ENCODE assay signal across 8 cellular contexts in the genomic region with DNA sequence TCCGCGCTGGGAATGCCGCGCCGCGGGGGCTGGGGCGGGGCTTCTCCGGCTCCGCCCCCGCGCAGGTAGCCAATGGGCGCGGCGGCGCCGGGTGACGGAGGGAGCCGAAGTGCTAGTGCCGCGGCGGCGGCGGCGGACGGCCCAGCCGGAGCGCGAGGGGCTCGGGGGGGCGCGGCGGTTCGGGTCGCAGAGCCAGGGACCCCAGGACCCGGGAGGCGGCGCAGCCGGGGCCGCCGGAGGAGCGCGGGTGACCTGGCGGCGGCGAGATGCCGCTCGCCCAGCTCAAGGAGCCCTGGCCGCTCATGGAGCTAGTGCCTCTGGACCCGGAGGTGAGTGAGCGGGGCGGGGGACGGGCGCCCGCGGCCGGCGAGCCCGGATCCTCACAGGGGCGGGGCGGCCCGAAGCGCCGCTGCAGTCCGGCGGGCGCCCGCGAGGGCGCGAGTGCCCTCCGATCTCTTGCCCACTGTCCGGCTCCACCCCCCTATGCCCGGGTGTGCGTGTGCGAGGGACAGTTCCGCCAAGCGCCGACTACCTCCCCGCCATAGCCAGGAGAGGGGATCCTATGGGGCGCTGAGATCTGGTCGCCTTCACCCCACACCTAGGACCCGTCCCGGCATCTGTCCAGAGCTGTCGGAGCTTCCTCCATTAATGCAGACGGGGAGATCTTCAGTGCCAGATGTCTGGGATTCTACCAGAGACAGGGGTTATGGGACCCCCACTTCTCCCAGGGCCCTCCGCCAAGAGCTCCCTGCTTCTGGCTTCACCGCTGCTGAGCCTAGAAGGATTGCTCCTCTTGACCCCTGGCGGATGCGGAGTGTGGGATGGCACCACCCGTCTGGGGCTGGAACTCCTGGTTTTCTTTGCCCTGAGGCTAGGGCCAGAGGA. TPM values are rescaled to one million over a fixed set of nuclear protein-coding genes. Genes with fewer than 3 reads are reported as not detected.
DNase-seq lines count a peak whose midpoint lies in the region; ATAC-seq and TF ChIP-seq lines count a peak whose summit lies in the region.

A gene (plus strand): TSS at position 107 of the 885 bp plus-strand sequence. CDS start 160 bp downstream, at position 267.

- peak within 1 kb of the TSS; percentile 83 for H3K27ac Mint-ChIP-seq in mesothelial cell of epicardium

- H3K9me3 Mint-ChIP-seq in mesothelial cell of epicardium = no peaks in the 10 kb centered on the region

- TF ChIP-seq CTCF in BE2C (IDR thresholded peaks at IDR 0.05; ENCODE audit: low read depth, low read length) (no peak), mesothelial cell of epicardium (IDR thresholded peaks at IDR 0.05; ENCODE audit: unreplicated experiment) (no peak)

- H3K4me1 ChIP-seq in BE2C = no peaks in the 10 kb centered on the region

- in situ Hi-C loops in endometrial microvascular endothelial cells (cut with HindIII; ENCODE audit: inconsistent ontology term, low pct_unique_long_range_greater_than_20kb, low sequenced_read_pairs) = no loop called here

- H3K9me3 ChIP-seq in BE2C = no peaks in the 10 kb centered on the region

- peak within 1 kb of the TSS; percentile 56 for H3K4me3 ChIP-seq in BE2C (ENCODE audit: low read depth, low read length)

- no peaks in the 10 kb centered on the region for H3K27me3 ChIP-seq in BE2C

- H3K36me3 Mint-ChIP-seq in mesothelial cell of epicardium = no peaks in the 10 kb centered on the region

- H3K4me1 Mint-ChIP-seq in mesothelial cell of epicardium = peaks cover 22% of the 10 kb centered on the region

- H3K4me3 Mint-ChIP-seq in mesothelial cell of epicardium = peak within 1 kb of the TSS; percentile 77

- ATAC-seq in GM19023 (IDR thresholded peaks at IDR 0.05; ENCODE audit: unreplicated experiment) (peak; percentile 74), HG03159 (IDR thresholded peaks at IDR 0.05; ENCODE audit: unreplicated experiment) (peak; percentile 69)

- DNase-seq in BE2C = peak; percentile 71
- peak; percentile 24 for DNase-seq in NCI-H774 (lab: John Stamatoyannopoulos, UW)
- peak; percentile 33 to 38 for DNase-seq in activated CD8-positive, alpha-beta memory T cell treated with anti-CD3 and anti-CD28 coated beads for 4 hours (ENCODE audit: low read depth in 2 of 2)
- peak; percentile 79 to 88 for DNase-seq in mesothelial cell of epicardium (ENCODE audit: low spot score in 2 of 2, unreplicated experiment in 2 of 2)
- peak; percentile 48 to 55 for DNase-seq in stimulated activated CD8-positive, alpha-beta memory T cell treated with anti-CD3 and anti-CD28 coated beads, Interleukin-2, amount 100 ng/mL, for 48 hours (ENCODE audit: low read depth in 2 of 2)

- no peaks in the 10 kb centered on the region for H3K36me3 ChIP-seq in BE2C

- H3K27me3 Mint-ChIP-seq in mesothelial cell of epicardium (ENCODE audit: low read depth) = peaks cover 4% of the 10 kb centered on the region

RNA-seq across cellular contexts. Expression of the gene that starts here (rescaled TPM):
- 4.7 TPM for polyA plus RNA-seq in BE2C (2012; ENCODE audit: insufficient read depth, insufficient read length, low read depth)
- 31.8 TPM for total RNA-seq in endometrial microvascular endothelial cells (ENCODE audit: inconsistent ontology term)
- total RNA-seq in mesothelial cell of epicardium = 18.1 to 20.2 TPM (median 19.4 TPM) in 3 replicates

Comparison
In these comparisons a context has a peak if more than half of its experiments do, and no peak if none do; other contexts are left out.
1. Peak in every context shown above with its lines: DNase-seq, ATAC-seq and H3K4me3 ChIP-seq.
2. DNase-seq: peak in every context shown above with its lines; median percentile 84 in mesothelial cell of epicardium; 71 in BE2C; 52 in stimulated activated CD8-positive, alpha-beta memory T cell treated with anti-CD3 and anti-CD28 coated beads, Interleukin-2, amount 100 ng/mL, for 48 hours; 36 in activated CD8-positive, alpha-beta memory T cell treated with anti-CD3 and anti-CD28 coated beads for 4 hours; 24 in NCI-H774.